ENCODE assay signal across 9 cellular contexts in genomic region chr17:80219013-80219776, GRCh38. TPM values are rescaled to one million over a fixed set of nuclear protein-coding genes. Genes with fewer than 3 reads are reported as not detected.
DNase-seq lines count a peak whose midpoint lies in the region; ATAC-seq, FAIRE-seq and TF ChIP-seq lines count a peak whose summit lies in the region.
"Had no signal": no experiment of that assay in that cellular context is flagged by ENCODE, and none has a peak within 500 bp of the region (broad histone marks: within the 10 kb centered on the region; RNA-seq: fewer than 3 reads in every experiment).

No MANE protein-coding gene starts in this region.

- H3K9me3 ChIP-seq in WERI-Rb-1 (ENCODE audit: severe bottlenecking) (no peaks in the 10 kb centered on the region), mammary epithelial cell (replicated peaks; ENCODE audit: insufficient read depth, low read length) (no peaks in the 10 kb centered on the region), kidney (ENCODE audit: control insufficient read depth in 1 of 2, low read length in 2 of 2) (no peaks in the 10 kb centered on the region)

- BruUV-seq in mammary epithelial cell (replicated peaks; lab: Mats Ljungman, UMichigan): no TSS peak

- TF ChIP-seq CTCF in WERI-Rb-1 (IDR thresholded peaks at IDR 0.05; ENCODE audit: low read depth, low read length) (no peak), mammary epithelial cell (conservative IDR thresholded peaks at IDR 0.05 in 1 of 2, IDR thresholded peaks at IDR 0.05 in 1 of 2; ENCODE audit: extremely low read depth in 1 of 2, insufficient read depth in 1 of 2, low read depth in 1 of 2, low read length in 2 of 2) (no peak), kidney (IDR thresholded peaks at IDR 0.05; ENCODE audit: borderline replicate concordance, extremely low read depth, insufficient read depth) (no peak)

- H3K36me3 ChIP-seq in WERI-Rb-1: peaks cover 27% of the 10 kb centered on the region
- H3K36me3 ChIP-seq in mammary epithelial cell (ENCODE audit: insufficient read depth, low read length): no peaks in the 10 kb centered on the region
- H3K36me3 ChIP-seq in kidney (ENCODE audit: control insufficient read depth in 1 of 2, insufficient read depth in 2 of 2, low read length in 2 of 2): peaks cover 3 to 7% of the 10 kb centered on the region in 2 donors

- H2AFZ ChIP-seq in mammary epithelial cell (ENCODE audit: low read depth, low read length): peak overlapping the region; percentile 61

- no peak for FAIRE-seq in kidney (lab: Jason Lieb, UNC)
- FAIRE-seq: islet of Langerhans had no signal

- no peaks in the 10 kb centered on the region for H3K79me2 ChIP-seq in mammary epithelial cell (ENCODE audit: insufficient read depth, low read length)

- ATAC-seq in HG03097 (IDR thresholded peaks at IDR 0.05; ENCODE audit: low FRiP score, unreplicated experiment): no peak

- H3K27me3 ChIP-seq in WERI-Rb-1 (ENCODE audit: insufficient read depth, low read depth, severe bottlenecking): no peaks in the 10 kb centered on the region
- no peaks in the 10 kb centered on the region for H3K27me3 ChIP-seq in mammary epithelial cell (ENCODE audit: insufficient read depth, low read length)

- H3K9ac ChIP-seq in mammary epithelial cell (ENCODE audit: insufficient read depth, low read length): peak overlapping the region; percentile 42
- H3K9ac ChIP-seq in kidney (ENCODE audit: low read length in 2 of 2): peak overlapping the region; percentile 77 to 91

- dilution Hi-C loops in mammary epithelial cell (cut with HindIII; ENCODE audit: low sequenced_read_pairs): loop anchor here (5.0 kb wide), 3 partner anchors 38 to 73 kb away; no protein-coding TSS in a partner anchor

- POLR2A ChIA-PET in HEK293T (lab: Yijun Ruan, JAX): no interaction called here

- CTCF ChIA-PET in HEK293T (lab: Yijun Ruan, JAX) (interaction anchor here (0.6 kb wide), 1 partner anchor 118 kb away, joined by 4 read pairs; the partner anchor contains the start of gene GAA), mammary epithelial cell (lab: Charles Lee; ENCODE audit: low non-redundant PET) (interaction anchor here (0.6 to 0.9 kb wide), 2 partner anchors 95 to 118 kb away, joined by 3 to 6 read pairs; partner anchors contain the start of gene GAA)

- DNase-seq in Daoy (ENCODE audit: low read depth) (peak; percentile 89), HEK293T (ENCODE audit: extremely low spot score) (peak; percentile 59), NCI-H1694 treated with DMSO at 0.1 percent for 48 hours (lab: John Stamatoyannopoulos, UW) (peak; percentile 20), WERI-Rb-1 (no peak), mammary epithelial cell (peak; percentile 82), kidney (peak; percentile 88)
- peak; percentile 79 to 88 (median 83) for DNase-seq in stimulated activated CD4-positive, alpha-beta T cell treated with anti-CD3 and anti-CD28 coated beads, Interleukin-1b, Interleukin-23, amount 100 ng/mL, for 24 hours (ENCODE audit: low read depth in 4 of 4, low spot score in 1 of 4)

- in situ Hi-C loops in mammary epithelial cell (cut with MboI; ENCODE audit: low sequenced_read_pairs in 2 of 2): no loop called here

- intact Hi-C loops in mammary epithelial cell (cut with micrococcal nuclease) (loop anchor here (1.0 kb wide), 1 partner anchor 116 kb away; no protein-coding TSS in a partner anchor), kidney (cut with DNase I) (no loop called here)

- H3K27ac ChIP-seq in WERI-Rb-1 (peak overlapping the region; percentile 79), mammary epithelial cell (ENCODE audit: insufficient read depth, low read depth, low read length) (no peak overlapping the region), kidney (ENCODE audit: low read depth in 2 of 2, low read length in 2 of 2) (peak overlapping the region; percentile 85 to 93)

- WGBS in mammary epithelial cell (ENCODE audit: low coverage, missing lambda C conversion rate): 18% methylated on average over 14 of the region's 15 CpGs

- H3K4me3 ChIP-seq in WERI-Rb-1 (ENCODE audit: low read depth, low read length) (peak overlapping the region; percentile 82), mammary epithelial cell (replicated peaks in 1 of 3; ENCODE audit: insufficient read depth in 1 of 3, low read depth in 2 of 3, low read length in 3 of 3) (peak overlapping the region; percentile 27 to 70 (median 59)), kidney (ENCODE audit: low read length in 2 of 2) (peak overlapping the region; percentile 70 to 77)

- peaks cover 12% of the 10 kb centered on the region for H3K4me1 ChIP-seq in mammary epithelial cell (ENCODE audit: insufficient read depth, low read length)
- peaks cover 3 to 14% of the 10 kb centered on the region in 2 donors for H3K4me1 ChIP-seq in kidney (ENCODE audit: control insufficient read depth in 1 of 2, insufficient read depth in 1 of 2, low read depth in 1 of 2, low read length in 2 of 2)

- peak overlapping the region; percentile 77 for H3K4me2 ChIP-seq in mammary epithelial cell (ENCODE audit: insufficient read depth, low read depth, low read length)

- no peaks in the 10 kb centered on the region for H4K20me1 ChIP-seq in mammary epithelial cell (ENCODE audit: insufficient read depth, low read length)

TF ChIP-seq in HEK293T, 16 proteins besides CTCF, POLR2A, EP300 and RAD21:
- TF ChIP-seq FOXM1 (IDR thresholded peaks at IDR 0.05; ENCODE audit: borderline replicate concordance) (no peak), FOXK2 (IDR thresholded peaks at IDR 0.05) (no peak), HDGF (IDR thresholded peaks at IDR 0.05; ENCODE audit: borderline replicate concordance) (no peak), SP1 (IDR thresholded peaks at IDR 0.05) (no peak), ELF4 (IDR thresholded peaks at IDR 0.05) (no peak), ZNF384 (IDR thresholded peaks at IDR 0.05) (no peak), L3MBTL2 (conservative IDR thresholded peaks at IDR 0.05) (no peak), NFRKB (IDR thresholded peaks at IDR 0.05) (no peak), BHLHE40 (IDR thresholded peaks at IDR 0.05; ENCODE audit: borderline replicate concordance) (no peak), CTBP1 (IDR thresholded peaks at IDR 0.05; ENCODE audit: borderline replicate concordance) (no peak), FOXA1 (IDR thresholded peaks at IDR 0.05) (no peak), PKNOX1 (IDR thresholded peaks at IDR 0.05) (no peak; the same call in 1 of the 2 replicates), SUZ12 (IDR thresholded peaks at IDR 0.05) (no peak), TARDBP (IDR thresholded peaks at IDR 0.05) (no peak)
TF ChIP-seq in HEK293T: peak in this region for 0.

RNA-seq across cellular contexts. Expression of gene SGSH, which starts 0.9 kb away (rescaled TPM):
- 2.1 and 2.4 TPM in 2 replicates for total RNA-seq in Daoy (2014; rRNA removed; shearing (Covaris generic))
- total RNA-seq in mammary epithelial cell (10 to 100 TPM; 18.3 to 38.0 TPM), kidney (63.2 TPM)
- polyA plus RNA-seq in mammary epithelial cell (11.5 TPM), kidney (ENCODE audit: insufficient read depth, low read depth, low replicate concordance) (25.9 TPM)
- 26.0 TPM for polyA minus RNA-seq in mammary epithelial cell

RNA-seq across cellular contexts. Expression of gene SLC26A11, which starts 1.0 kb away (rescaled TPM):
- 0.69 and 1.9 TPM in 2 replicates for total RNA-seq in Daoy (2014; rRNA removed; shearing (Covaris generic))
- total RNA-seq in mammary epithelial cell: 10 to 100 TPM; 10.2 to 12.0 TPM
- 1.5 TPM for polyA plus RNA-seq in mammary epithelial cell
- 7.4 TPM for polyA minus RNA-seq in mammary epithelial cell
- 24.5 TPM for total RNA-seq in kidney
- polyA plus RNA-seq in kidney (ENCODE audit: insufficient read depth, low read depth, low replicate concordance): 11.3 TPM

RNA-seq across cellular contexts. Expression of gene RNF213, which starts 41.5 kb away (rescaled TPM):
- 19.0 and 22.2 TPM in 2 replicates for total RNA-seq in Daoy (2014; rRNA removed; shearing (Covaris generic))
- total RNA-seq in mammary epithelial cell (10 to 100 TPM; 69.8 to 94.4 TPM), kidney (276 TPM)
- polyA plus RNA-seq in mammary epithelial cell (25.2 TPM), kidney (ENCODE audit: insufficient read depth, low read depth, low replicate concordance) (43.4 TPM)
- polyA minus RNA-seq in mammary epithelial cell: 139 TPM

RNA-seq across cellular contexts. Expression of gene CARD14, which starts 49.4 kb away (rescaled TPM):
- not detected in 2 replicates for total RNA-seq in Daoy (2014; rRNA removed; shearing (Covaris generic))
- total RNA-seq in mammary epithelial cell: 1 to 10 TPM in 1 of 2 donors, under 1 TPM in 1; 0.66 to 3.0 TPM
- 0.14 TPM for polyA plus RNA-seq in mammary epithelial cell
- polyA minus RNA-seq in mammary epithelial cell: not detected
- total RNA-seq in kidney: 1.7 TPM
- polyA plus RNA-seq in kidney (ENCODE audit: insufficient read depth, low read depth, low replicate concordance): 0.17 TPM
